In the genomic region with DNA sequence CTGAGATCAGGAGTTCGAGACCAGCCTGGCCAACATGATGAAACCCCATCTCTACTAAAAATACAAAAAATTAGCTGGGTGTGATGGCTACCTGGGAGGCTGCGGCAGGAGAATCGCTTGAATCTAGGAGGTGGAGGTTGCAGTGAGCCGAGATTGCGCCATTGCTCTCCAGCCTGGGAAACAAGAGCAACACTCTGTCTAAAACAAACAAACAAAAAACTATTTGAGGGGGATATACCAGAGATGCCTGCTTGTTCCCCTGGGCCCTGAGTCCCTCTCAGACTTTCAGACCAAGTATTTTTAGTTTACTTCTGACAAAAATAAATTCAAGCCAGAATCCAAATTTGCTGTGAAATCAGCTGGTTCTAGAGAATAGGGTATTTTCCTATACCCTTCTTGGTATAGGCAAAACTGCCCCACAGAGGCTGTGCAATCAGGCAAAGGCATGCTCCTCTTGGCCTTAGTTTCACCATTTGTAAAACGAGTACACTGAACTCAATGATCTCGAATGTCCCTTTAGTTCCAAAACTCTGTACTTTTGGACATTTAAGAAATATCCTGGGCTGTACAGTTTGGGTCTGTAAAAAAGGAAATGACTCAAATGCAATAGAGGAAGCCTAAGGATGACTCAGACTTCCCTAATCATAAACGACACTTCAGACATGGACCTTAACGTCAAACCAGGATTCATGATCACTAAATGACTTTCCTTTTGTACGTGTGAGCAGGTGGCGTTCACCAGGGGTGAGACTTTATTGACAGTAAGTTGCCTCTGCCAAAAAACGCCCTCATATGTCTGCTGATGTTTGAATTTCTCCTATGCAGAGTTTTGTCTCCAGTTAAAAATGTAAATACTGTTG, we compare ENCODE assay signal across 8 cellular contexts. TPM values are rescaled to one million over a fixed set of nuclear protein-coding genes. Genes with fewer than 3 reads are reported as not detected.
DNase-seq lines count a peak whose midpoint lies in the region; ATAC-seq lines count a peak whose summit lies in the region.

No MANE protein-coding gene starts in this region.

- peaks cover 47% of the 10 kb centered on the region for H3K4me1 Mint-ChIP-seq in T-helper 17 cell
- H3K4me1 Mint-ChIP-seq in central memory CD8-positive, alpha-beta T cell, result peaks cover 54% of the 10 kb centered on the region
- peaks cover 28% of the 10 kb centered on the region for H3K4me1 Mint-ChIP-seq in memory B cell

- ATAC-seq in GM18498 (IDR thresholded peaks at IDR 0.05; ENCODE audit: unreplicated experiment) (peak; percentile 52), T-helper 17 cell (peak; percentile 15), memory B cell (ENCODE audit: low read depth) (peak; percentile 48)
- peak; percentile 25 for ATAC-seq in central memory CD8-positive, alpha-beta T cell (replicated peaks; ENCODE audit: extremely low read depth, poor library complexity, severe bottlenecking)

- no peaks in the 10 kb centered on the region for H3K9me3 Mint-ChIP-seq in central memory CD8-positive, alpha-beta T cell
- no peaks in the 10 kb centered on the region for H3K9me3 Mint-ChIP-seq in memory B cell

- no peaks in the 10 kb centered on the region for H3K9me3 ChIP-seq in T-helper 17 cell (ENCODE audit: control insufficient read depth, low read length, poor library complexity, severe bottlenecking)

- DNase-seq in A172 (ENCODE audit: low spot score), result peak; percentile 97
- peak; percentile 84 for DNase-seq in LoVo (ENCODE audit: low spot score)
- peak in 1 of 3 donors; percentile 38 for DNase-seq in T-helper 17 cell
- peak in 1 of 2 donors; percentile 41 for DNase-seq in central memory CD8-positive, alpha-beta T cell (ENCODE audit: low spot score in 2 of 2)
- DNase-seq in memory B cell (ENCODE audit: low spot score in 2 of 2), result peak in 1 of 2 donors; percentile 39
- peak in 5 of 49 donors; percentile 1 to 20 (median 3) for DNase-seq in substantia nigra (lab: John Stamatoyannopoulos, UW)
- DNase-seq in NCI-H524 treated with DMSO at 0.1 percent for 48 hours (lab: John Stamatoyannopoulos, UW), result no peak

- H3K4me3 Mint-ChIP-seq in T-helper 17 cell, result peak overlapping the region; percentile 75
- peak overlapping the region; percentile 56 for H3K4me3 Mint-ChIP-seq in central memory CD8-positive, alpha-beta T cell
- H3K4me3 Mint-ChIP-seq in memory B cell, result peak overlapping the region; percentile 24

- peak overlapping the region; percentile 64 for H3K27ac ChIP-seq in substantia nigra (ENCODE audit: low read depth, low read length, poor library complexity, severe bottlenecking)

- H3K27me3 Mint-ChIP-seq in T-helper 17 cell, result no peaks in the 10 kb centered on the region
- H3K27me3 Mint-ChIP-seq in central memory CD8-positive, alpha-beta T cell, result no peaks in the 10 kb centered on the region
- no peaks in the 10 kb centered on the region for H3K27me3 Mint-ChIP-seq in memory B cell

- peak overlapping the region; percentile 99 for H3K27ac Mint-ChIP-seq in T-helper 17 cell
- H3K27ac Mint-ChIP-seq in central memory CD8-positive, alpha-beta T cell (ENCODE audit: low read depth), result peak overlapping the region; percentile 90
- peak overlapping the region; percentile 97 for H3K27ac Mint-ChIP-seq in memory B cell

- no peaks in the 10 kb centered on the region for H3K36me3 Mint-ChIP-seq in T-helper 17 cell (ENCODE audit: low read depth)
- H3K36me3 Mint-ChIP-seq in central memory CD8-positive, alpha-beta T cell (ENCODE audit: insufficient read depth), result peaks cover 34% of the 10 kb centered on the region
- peaks cover 16% of the 10 kb centered on the region for H3K36me3 Mint-ChIP-seq in memory B cell

RNA-seq across cellular contexts. Expression of a gene that starts 16.1 kb away (rescaled TPM):
- 278 and 287 TPM in 2 replicates for total RNA-seq in A172 (2014; rRNA removed; shearing (Covaris generic))
- 100 to 1,000 TPM; 152 to 173 TPM for total RNA-seq in T-helper 17 cell

RNA-seq across cellular contexts. Expression of a gene that starts 33.9 kb away (rescaled TPM):
- total RNA-seq in A172 (2014; rRNA removed; shearing (Covaris generic)), result 224 and 246 TPM in 2 replicates
- 1,000 to 10,000 TPM in 1 of 2 donors, 100 to 1,000 TPM in 1; 776 to 1,091 TPM for total RNA-seq in T-helper 17 cell

Comparison
In these comparisons a context has a peak if more than half of its experiments do, and no peak if none do; other contexts are left out.
1. H3K4me3 Mint-ChIP-seq: peak in every context shown above with its lines; median percentile 75 in T-helper 17 cell; 56 in central memory CD8-positive, alpha-beta T cell; 24 in memory B cell.